21 cellular contexts compared by ENCODE assay signal in genomic region chr18:70233974-70234373, GRCh38. TPM values are rescaled to one million over a fixed set of nuclear protein-coding genes. Genes with fewer than 3 reads are reported as not detected.
DNase-seq lines count a peak whose midpoint lies in the region; ATAC-seq, FAIRE-seq and TF ChIP-seq lines count a peak whose summit lies in the region.
"Had no signal": no experiment of that assay in that cellular context is flagged by ENCODE, and none has a peak within 500 bp of the region (broad histone marks: within the 10 kb centered on the region; RNA-seq: fewer than 3 reads in every experiment).

No MANE protein-coding gene starts in this region.

- H3K4me3 ChIP-seq in HepG2 (replicated peaks in 1 of 3; ENCODE audit: insufficient read depth in 1 of 3, low read depth in 2 of 3, low read length in 3 of 3) (no peak overlapping the region), right lobe of liver (no peak overlapping the region), GM23338 (no peak overlapping the region), brain microvascular endothelial cell (ENCODE audit: low read depth, low read length) (no peak overlapping the region), vagina (no peak overlapping the region), mesendoderm (ENCODE audit: low read length) (no peak overlapping the region)
- H3K4me3 ChIP-seq: BLaER1, GM12878, HAP-1 had no signal

- TF ChIP-seq RAD21 in HepG2 (CRISPR knock-in tag; IDR thresholded peaks at IDR 0.05) = no peak

- peaks cover 10% of the 10 kb centered on the region; the same call in 2 of the 3 replicates for H3K4me1 Mint-ChIP-seq in GM23338
- H3K4me1 Mint-ChIP-seq: B cell; CD4-positive, CD25-positive, alpha-beta regulatory T cell had no signal

- BruUV-seq in HepG2 (replicated peaks; lab: Mats Ljungman, UMichigan) = no TSS peak

- intact Hi-C loops in HepG2 (cut with micrococcal nuclease; ENCODE audit: unreplicated experiment) = no loop called here
- intact Hi-C loops in right lobe of liver (cut with DNase I) = no loop called here
- intact Hi-C loops in vagina (cut with DNase I) = no loop called here

- DNase-seq in HepG2 (ENCODE audit: low spot score) (no peak), right lobe of liver (no peak), GM23338 (ENCODE audit: low spot score) (no peak), brain microvascular endothelial cell (no peak), vagina (ENCODE audit: extremely low spot score in 2 of 2) (no peak), cerebellar nuclear complex (lab: John Stamatoyannopoulos, UW) (no peak), DMS79 treated with DMSO at 0.1 percent for 48 hours (lab: John Stamatoyannopoulos, UW) (no peak), mesendoderm (no peak)
- DNase-seq: Caco-2; CD4-positive, CD25-positive, alpha-beta regulatory T cell; CD8-positive, alpha-beta T cell; DMS153; GDM1; GOT3; HFFc6 had no signal

- TF ChIP-seq POLR2A in HepG2 (IDR thresholded peaks at IDR 0.05; ENCODE audit: insufficient read depth in 1 of 2, low read depth in 2 of 2, low read length in 2 of 2) (no peak), right lobe of liver (IDR thresholded peaks at IDR 0.05) (no peak), vagina (IDR thresholded peaks at IDR 0.05) (no peak)

- no peak overlapping the region for H3K18ac ChIP-seq in mesendoderm (ENCODE audit: low read length)

- H3K27ac ChIP-seq in HepG2 (ENCODE audit: extremely low read length, insufficient read depth, low read length) (no peak overlapping the region), right lobe of liver (no peak overlapping the region), GM23338 (ENCODE audit: low read depth) (no peak overlapping the region), brain microvascular endothelial cell (peak overlapping the region; percentile 50), vagina (peak overlapping the region; percentile 60), mesendoderm (ENCODE audit: low read depth, low read length) (no peak overlapping the region)
- H3K27ac ChIP-seq: BLaER1, C4-2B had no signal

- H3K4me2 ChIP-seq in HepG2 (ENCODE audit: low read depth, low read length) = no peak overlapping the region
- no peak overlapping the region for H3K4me2 ChIP-seq in GM23338
- no peak overlapping the region for H3K4me2 ChIP-seq in mesendoderm (ENCODE audit: low read length)
- H3K4me2 ChIP-seq: BLaER1 had no signal

- H3K9me2 ChIP-seq in GM23338 (ENCODE audit: insufficient read depth) = peaks cover 5% of the 10 kb centered on the region; the same call in 1 of the 2 replicates

- TF ChIP-seq CTCF in HepG2 (CRISPR knock-in tag; IDR thresholded peaks at IDR 0.05) (no peak), right lobe of liver (IDR thresholded peaks at IDR 0.05) (no peak), GM23338 (conservative IDR thresholded peaks at IDR 0.05; ENCODE audit: low read depth in 2 of 2) (no peak), brain microvascular endothelial cell (IDR thresholded peaks at IDR 0.05; ENCODE audit: low read depth, low read length, missing control alignments) (no peak), vagina (IDR thresholded peaks at IDR 0.05) (no peak)

- TF ChIP-seq EP300 in HepG2 (IDR thresholded peaks at IDR 0.05; ENCODE audit: low read depth in 2 of 2, low read length in 2 of 2) (no peak), HepG2 (CRISPR knock-in tag; IDR thresholded peaks at IDR 0.05; ENCODE audit: borderline replicate concordance) (no peak)

- H3K27me3 ChIP-seq in HepG2 (ENCODE audit: control insufficient read depth in 1 of 2, insufficient read depth in 2 of 2, low read length in 2 of 2) (peaks cover 0 to 26% of the 10 kb centered on the region in 2 experiments; a peak in 2 of 5 replicates), right lobe of liver (no peaks in the 10 kb centered on the region), GM23338 (ENCODE audit: insufficient read depth) (no peaks in the 10 kb centered on the region), brain microvascular endothelial cell (replicated peaks) (no peaks in the 10 kb centered on the region), vagina (no peaks in the 10 kb centered on the region), mesendoderm (ENCODE audit: insufficient read depth, low read length, poor library complexity) (no peaks in the 10 kb centered on the region)
- H3K27me3 ChIP-seq: BLaER1 had no signal

- H3K27ac Mint-ChIP-seq in GM23338 = no peak overlapping the region
- H3K27ac Mint-ChIP-seq: B cell; CD4-positive, CD25-positive, alpha-beta regulatory T cell; CD8-positive, alpha-beta T cell; HFFc6 had no signal

- ATAC-seq in HepG2 = no peak
- ATAC-seq in right lobe of liver = no peak
- ATAC-seq in GM23338 = no peak
- ATAC-seq: CD8-positive, alpha-beta T cell; GM12878 had no signal

- H3K9me3 Mint-ChIP-seq in GM23338 = no peaks in the 10 kb centered on the region; the same call in 2 of the 3 replicates
- H3K9me3 Mint-ChIP-seq: CD8-positive, alpha-beta T cell; HFFc6 had no signal

- no peak overlapping the region for H3K56ac ChIP-seq in mesendoderm (ENCODE audit: low read length)

- H3K36me3 Mint-ChIP-seq in GM23338 (ENCODE audit: low read depth) = no peaks in the 10 kb centered on the region
- H3K36me3 Mint-ChIP-seq: CD4-positive, CD25-positive, alpha-beta regulatory T cell; CD8-positive, alpha-beta T cell had no signal

- in situ Hi-C loops in HepG2 (cut with HindIII; ENCODE audit: extremely low pct_ligation_motif_present, low pct_unique_long_range_greater_than_20kb) (no loop called here), brain microvascular endothelial cell (cut with HindIII; ENCODE audit: low pct_ligation_motif_present, low sequenced_read_pairs) (no loop called here)

- no peaks in the 10 kb centered on the region for H3F3A ChIP-seq in GM23338 (replicated peaks; ENCODE audit: low read depth)

- H4K5ac ChIP-seq in mesendoderm (ENCODE audit: low read length) = no peak overlapping the region

- no peak overlapping the region for H2BK5ac ChIP-seq in mesendoderm (ENCODE audit: low read length)

- no peak overlapping the region for H2BK15ac ChIP-seq in mesendoderm (replicated peaks; ENCODE audit: low read depth)

- no peaks in the 10 kb centered on the region for H3K79me1 ChIP-seq in mesendoderm (ENCODE audit: low read length)

- no peak overlapping the region for H3K4ac ChIP-seq in mesendoderm (ENCODE audit: low read depth, low read length)

- no peak overlapping the region for H2AK5ac ChIP-seq in mesendoderm (ENCODE audit: low read length)

- POLR2A ChIA-PET in HepG2 (lab: Yijun Ruan, JAX) = no interaction called here

- H3K9me3 ChIP-seq in HepG2 (ENCODE audit: low read length) (0 out of 2 replicates have a peak, but pooled peaks cover under 1% of the 10 kb centered on the region), right lobe of liver (no peaks in the 10 kb centered on the region), vagina (no peaks in the 10 kb centered on the region)
- H3K9me3 ChIP-seq: BLaER1, Caco-2, HAP-1 had no signal

- H3K23ac ChIP-seq in mesendoderm (ENCODE audit: low read length) = no peak overlapping the region

- H4K20me1 ChIP-seq in HepG2 (ENCODE audit: insufficient read depth, low read length) (no peaks in the 10 kb centered on the region), GM23338 (replicated peaks; ENCODE audit: insufficient read depth) (no peaks in the 10 kb centered on the region)
- H4K20me1 ChIP-seq: BLaER1 had no signal

- no peaks in the 10 kb centered on the region for H3K79me2 ChIP-seq in HepG2 (ENCODE audit: insufficient read depth, low read length)
- no peaks in the 10 kb centered on the region for H3K79me2 ChIP-seq in GM23338 (replicated peaks; ENCODE audit: insufficient read depth)
- H3K79me2 ChIP-seq in mesendoderm (ENCODE audit: control insufficient read depth, insufficient read depth, low read length) = no peaks in the 10 kb centered on the region

- H3K4me1 ChIP-seq in HepG2 (ENCODE audit: insufficient read depth, low read length) = peaks cover 17% of the 10 kb centered on the region
- no peaks in the 10 kb centered on the region for H3K4me1 ChIP-seq in right lobe of liver
- H3K4me1 ChIP-seq in GM23338 (ENCODE audit: insufficient read depth) = no peaks in the 10 kb centered on the region
- H3K4me1 ChIP-seq in vagina = peaks cover 9% of the 10 kb centered on the region
- no peaks in the 10 kb centered on the region for H3K4me1 ChIP-seq in mesendoderm (ENCODE audit: control insufficient read depth, low read depth, low read length)
- H3K4me1 ChIP-seq: BLaER1, Caco-2, HAP-1 had no signal

- H3K4me3 Mint-ChIP-seq in GM23338 = no peak overlapping the region
- H3K4me3 Mint-ChIP-seq: B cell; CD4-positive, CD25-positive, alpha-beta regulatory T cell; CD8-positive, alpha-beta T cell; HFFc6 had no signal

- H3K27me3 Mint-ChIP-seq in GM23338 (ENCODE audit: insufficient read depth, low read depth, poor library complexity) = peaks cover 3% of the 10 kb centered on the region

- no peak overlapping the region for H4K8ac ChIP-seq in mesendoderm (ENCODE audit: low read depth, low read length)

- no peaks in the 10 kb centered on the region for H3K36me3 ChIP-seq in HepG2 (replicated peaks in 1 of 2; ENCODE audit: control insufficient read depth in 1 of 2, insufficient read depth in 2 of 2, low read length in 2 of 2)
- H3K36me3 ChIP-seq in right lobe of liver = no peaks in the 10 kb centered on the region
- H3K36me3 ChIP-seq in GM23338 (ENCODE audit: insufficient read depth) = no peaks in the 10 kb centered on the region
- no peaks in the 10 kb centered on the region for H3K36me3 ChIP-seq in brain microvascular endothelial cell (replicated peaks)
- H3K36me3 ChIP-seq in vagina = no peaks in the 10 kb centered on the region
- H3K36me3 ChIP-seq in mesendoderm (ENCODE audit: control insufficient read depth, insufficient read depth, low read length) = no peaks in the 10 kb centered on the region
- H3K36me3 ChIP-seq: BLaER1, HAP-1 had no signal

- H3K9ac ChIP-seq in HepG2 (ENCODE audit: insufficient read depth, low read depth, low read length) (no peak overlapping the region), mesendoderm (ENCODE audit: low read length) (no peak overlapping the region)
- H3K9ac ChIP-seq: BLaER1 had no signal

- CTCF ChIA-PET in HepG2 (lab: Yijun Ruan, JAX; ENCODE audit: low intra/inter-chr PET ratio, low total read pairs) = no interaction called here

- H2BK120ac ChIP-seq in mesendoderm (ENCODE audit: low read depth, low read length) = no peak overlapping the region

- H2AFZ ChIP-seq in HepG2 (ENCODE audit: low read length) (no peak overlapping the region), GM23338 (peak overlapping the region; percentile 93)

- no peak for FAIRE-seq in HepG2 (lab: Jason Lieb, UNC)
- FAIRE-seq: GM12878, GM19239 had no signal

RNA-seq across cellular contexts. Expression of gene RTTN, which starts 28.5 kb away (rescaled TPM):
- total RNA-seq in HepG2 (2016; rRNA removed; fragmentation: Illumina TruSeq; extraction: Trizol) (12.5 and 18.7 TPM in 2 replicates), right lobe of liver (1 to 10 TPM; 2.3 to 7.4 (median 6.5) TPM), vagina (16.7 TPM)
- total RNA-seq in HepG2 (2016; cell fraction: cytosol; rRNA removed; fragmentation: Illumina TruSeq; extraction: Trizol; ENCODE audit: low read depth) = 15.8 and 24.3 TPM in 2 replicates
- 11.4 and 18.6 TPM in 2 replicates for total RNA-seq in HepG2 (2016; cell fraction: insoluble cytoplasmic fraction; rRNA removed; fragmentation: Illumina TruSeq; extraction: Trizol)
- total RNA-seq in HepG2 (2016; cell fraction: membrane; rRNA removed; fragmentation: Illumina TruSeq; extraction: Trizol) = 9.9 and 11.5 TPM in 2 replicates
- total RNA-seq in HepG2 (2016; cell fraction: nucleus; rRNA removed; fragmentation: Illumina TruSeq; extraction: Trizol) = 69.6 and 74.0 TPM in 2 replicates
- polyA plus RNA-seq in HepG2 (2011; rRNA removed) (3.4 and 5.4 TPM in 2 replicates), GM23338 (2016; fragmentation: Nextera tagmentation; extraction: Ambion mirVana) (7.2 and 7.3 TPM in 2 replicates)
- polyA plus RNA-seq in HepG2 (2011; cell fraction: cytosol; rRNA removed) = 1.8 and 2.0 TPM in 2 replicates
- 8.1 and 9.1 TPM in 2 replicates for polyA plus RNA-seq in HepG2 (2011; cell fraction: nucleus; rRNA removed)
- 3.8 and 4.5 TPM in 2 replicates for polyA plus RNA-seq in HepG2 (2012)
- 1.0 and 1.1 TPM in 2 replicates for polyA plus RNA-seq in HepG2 (2016; cell fraction: cytosol; fragmentation: Illumina TruSeq; extraction: Trizol; ENCODE audit: low read depth)
- polyA plus RNA-seq in HepG2 (2016; cell fraction: insoluble cytoplasmic fraction; fragmentation: Illumina TruSeq; extraction: Trizol; ENCODE audit: low read depth) = 5.4 and 7.2 TPM in 2 replicates
- 1.6 and 1.9 TPM in 2 replicates for polyA plus RNA-seq in HepG2 (2016; cell fraction: membrane; fragmentation: Illumina TruSeq; extraction: Trizol; ENCODE audit: low read depth)
- 14.8 and 16.8 TPM in 2 replicates for polyA plus RNA-seq in HepG2 (2016; cell fraction: nucleus; fragmentation: Illumina TruSeq; extraction: Trizol; ENCODE audit: insufficient read depth, low read depth)
- 18.4 and 41.1 TPM in 2 replicates for polyA minus RNA-seq in HepG2 (2011; rRNA and poly(A)+ RNA removed; ENCODE audit: low replicate concordance)
- polyA minus RNA-seq in HepG2 (2011; cell fraction: cytosol; rRNA and poly(A)+ RNA removed) = 4.4 and 5.3 TPM in 2 replicates
- polyA minus RNA-seq in HepG2 (2011; cell fraction: nucleus; rRNA and poly(A)+ RNA removed) = 117 and 137 TPM in 2 replicates
- 24.1 and 31.0 TPM in 2 replicates for total RNA-seq in GM23338 (2014; rRNA removed; shearing (Covaris generic))
- polyA plus RNA-seq in mesendoderm (2013, experiment 1 of 2) = 6.4 TPM
- 6.1 TPM for polyA plus RNA-seq in mesendoderm (2013, experiment 2 of 2)

RNA-seq across cellular contexts. Expression of gene SOCS6, which starts 54.9 kb away (rescaled TPM):
- total RNA-seq in HepG2 (2016; rRNA removed; fragmentation: Illumina TruSeq; extraction: Trizol) = 38.3 and 49.0 TPM in 2 replicates
- 5.6 and 6.6 TPM in 2 replicates for total RNA-seq in HepG2 (2016; cell fraction: cytosol; rRNA removed; fragmentation: Illumina TruSeq; extraction: Trizol; ENCODE audit: low read depth)
- 37.6 and 47.6 TPM in 2 replicates for total RNA-seq in HepG2 (2016; cell fraction: insoluble cytoplasmic fraction; rRNA removed; fragmentation: Illumina TruSeq; extraction: Trizol)
- total RNA-seq in HepG2 (2016; cell fraction: membrane; rRNA removed; fragmentation: Illumina TruSeq; extraction: Trizol) = 27.3 and 28.4 TPM in 2 replicates
- total RNA-seq in HepG2 (2016; cell fraction: nucleus; rRNA removed; fragmentation: Illumina TruSeq; extraction: Trizol) = 30.4 and 31.8 TPM in 2 replicates
- polyA plus RNA-seq in HepG2 (2011; rRNA removed) = 16.4 and 18.6 TPM in 2 replicates
- 12.9 and 16.3 TPM in 2 replicates for polyA plus RNA-seq in HepG2 (2011; cell fraction: cytosol; rRNA removed)
- 11.7 and 13.4 TPM in 2 replicates for polyA plus RNA-seq in HepG2 (2011; cell fraction: nucleus; rRNA removed)
- polyA plus RNA-seq in HepG2 (2012) = 16.0 and 19.4 TPM in 2 replicates
- 3.9 and 4.2 TPM in 2 replicates for polyA plus RNA-seq in HepG2 (2016; cell fraction: cytosol; fragmentation: Illumina TruSeq; extraction: Trizol; ENCODE audit: low read depth)
- polyA plus RNA-seq in HepG2 (2016; cell fraction: insoluble cytoplasmic fraction; fragmentation: Illumina TruSeq; extraction: Trizol; ENCODE audit: low read depth) = 29.0 and 32.7 TPM in 2 replicates
- 13.0 and 13.4 TPM in 2 replicates for polyA plus RNA-seq in HepG2 (2016; cell fraction: membrane; fragmentation: Illumina TruSeq; extraction: Trizol; ENCODE audit: low read depth)
- 29.4 and 30.4 TPM in 2 replicates for polyA plus RNA-seq in HepG2 (2016; cell fraction: nucleus; fragmentation: Illumina TruSeq; extraction: Trizol; ENCODE audit: insufficient read depth, low read depth)
- 25.5 and 66.8 TPM in 2 replicates for polyA minus RNA-seq in HepG2 (2011; rRNA and poly(A)+ RNA removed; ENCODE audit: low replicate concordance)
- polyA minus RNA-seq in HepG2 (2011; cell fraction: cytosol; rRNA and poly(A)+ RNA removed) = 23.0 and 28.6 TPM in 2 replicates
- 53.8 and 56.2 TPM in 2 replicates for polyA minus RNA-seq in HepG2 (2011; cell fraction: nucleus; rRNA and poly(A)+ RNA removed)
- total RNA-seq in right lobe of liver = 10 to 100 TPM; 11.7 to 18.0 (median 14.0) TPM
- total RNA-seq in GM23338 (2014; rRNA removed; shearing (Covaris generic)) = 12.4 and 13.3 TPM in 2 replicates
- polyA plus RNA-seq in GM23338 (2016; fragmentation: Nextera tagmentation; extraction: Ambion mirVana) = 4.4 and 4.6 TPM in 2 replicates
- total RNA-seq in vagina = 16.0 TPM
- 20.5 TPM for polyA plus RNA-seq in mesendoderm (2013, experiment 1 of 2)
- polyA plus RNA-seq in mesendoderm (2013, experiment 2 of 2) = 21.0 TPM

Comparison
In these comparisons a context has a peak if more than half of its experiments do, and no peak if none do; other contexts are left out.
1. H3K27ac ChIP-seq: peak in brain microvascular endothelial cell (single experiment) and vagina (single experiment); none in HepG2 (single experiment), right lobe of liver (0 of 3), GM23338 (single experiment) and mesendoderm (single experiment).